In genomic region chr12:102462386-102462785, GRCh38 we compare ENCODE assay signal across 16 cellular contexts. TPM values are rescaled to one million over a fixed set of nuclear protein-coding genes. Genes with fewer than 3 reads are reported as not detected.
"Had no signal": no experiment of that assay in that cellular context is flagged by ENCODE, and none has a peak within 500 bp of the region (broad histone marks: within the 10 kb centered on the region; RNA-seq: fewer than 3 reads in every experiment).

No MANE protein-coding gene starts in this region.

- H3K27ac Mint-ChIP-seq: activated CD4-positive, alpha-beta memory T cell treated with anti-CD3 and anti-CD28 coated beads, Interleukin-2, amount 10 ng/mL, durations not matched to agents 7 days and 5 days; activated CD8-positive, alpha-beta memory T cell treated with anti-CD3 and anti-CD28 coated beads, Interleukin-2, amount 10 ng/mL, durations not matched to agents 7 days and 5 days; activated T-helper 2 cell treated with anti-CD3 and anti-CD28 coated beads, Interferon-gamma antibody, Interleukin-2, Interleukin-4, amounts not matched to agents 10 μg/mL and 5 μg/mL and 100 μg/mL, durations not matched to agents 14 hours and 24 hours and 36 hours; natural killer cell treated with Interleukin-12 subunit alpha and Interleukin-12 subunit beta and Interleukin-15 and Interleukin-18, amount 100 ng/mL, for 72 hours; WTC11 had no signal

- H3K4me1 Mint-ChIP-seq: activated CD4-positive, alpha-beta memory T cell treated with anti-CD3 and anti-CD28 coated beads, Interleukin-2, amount 10 ng/mL, durations not matched to agents 7 days and 5 days; activated CD8-positive, alpha-beta memory T cell treated with anti-CD3 and anti-CD28 coated beads, Interleukin-2, amount 10 ng/mL, durations not matched to agents 7 days and 5 days; central memory CD8-positive, alpha-beta T cell had no signal

- H3K4me3 Mint-ChIP-seq: activated CD4-positive, alpha-beta memory T cell treated with anti-CD3 and anti-CD28 coated beads, Interleukin-2, amount 10 ng/mL, durations not matched to agents 7 days and 5 days; activated CD8-positive, alpha-beta memory T cell treated with anti-CD3 and anti-CD28 coated beads, Interleukin-2, amount 10 ng/mL, durations not matched to agents 7 days and 5 days; central memory CD8-positive, alpha-beta T cell; natural killer cell treated with Interleukin-12 subunit alpha and Interleukin-12 subunit beta and Interleukin-15 and Interleukin-18, amount 100 ng/mL, for 72 hours; WTC11 had no signal

- H3K36me3 Mint-ChIP-seq: activated CD8-positive, alpha-beta memory T cell treated with anti-CD3 and anti-CD28 coated beads, Interleukin-2, amount 10 ng/mL, durations not matched to agents 7 days and 5 days; natural killer cell treated with Interleukin-12 subunit alpha and Interleukin-12 subunit beta and Interleukin-15 and Interleukin-18, amount 100 ng/mL, for 72 hours; WTC11 had no signal

- H3K9me3 Mint-ChIP-seq: activated CD4-positive, alpha-beta memory T cell treated with anti-CD3 and anti-CD28 coated beads, Interleukin-2, amount 10 ng/mL, durations not matched to agents 7 days and 5 days; activated T-helper 2 cell treated with anti-CD3 and anti-CD28 coated beads, Interferon-gamma antibody, Interleukin-2, Interleukin-4, amounts not matched to agents 10 μg/mL and 5 μg/mL and 100 μg/mL, durations not matched to agents 14 hours and 24 hours and 36 hours; central memory CD8-positive, alpha-beta T cell; natural killer cell treated with Interleukin-12 subunit alpha and Interleukin-12 subunit beta and Interleukin-15 and Interleukin-18, amount 100 ng/mL, for 72 hours; WTC11 had no signal

- ATAC-seq: activated CD8-positive, alpha-beta memory T cell treated with anti-CD3 and anti-CD28 coated beads, Interleukin-2, amount 10 ng/mL, durations not matched to agents 7 days and 5 days; gastroesophageal sphincter; left lung; natural killer cell treated with Interleukin-12 subunit alpha and Interleukin-12 subunit beta and Interleukin-15 and Interleukin-18, amount 100 ng/mL, for 72 hours; WTC11 had no signal

- DNase-seq: activated CD4-positive, alpha-beta memory T cell treated with anti-CD3 and anti-CD28 coated beads, Interleukin-2, amount 10 ng/mL, durations not matched to agents 7 days and 5 days; activated CD4-positive, alpha-beta T cell treated with anti-CD3 and anti-CD28 coated beads for 4 hours; activated CD8-positive, alpha-beta memory T cell treated with anti-CD3 and anti-CD28 coated beads, Interleukin-2, amount 10 ng/mL, durations not matched to agents 7 days and 5 days; activated naive CD4-positive, alpha-beta T cell treated with Interleukin-2 at 50 U/mL for 16 hours; anterior cingulate cortex; brain microvascular endothelial cell; colonic mucosa; heart left ventricle; left lung; stimulated activated naive CD4-positive, alpha-beta T cell; trophoblast cell had no signal

RNA-seq across cellular contexts. Expression of gene IGF1, which starts 18.0 kb away (rescaled TPM):
- total RNA-seq: WTC11 had no signal
